ENCODE assay signal across 18 cellular contexts in the genomic region with DNA sequence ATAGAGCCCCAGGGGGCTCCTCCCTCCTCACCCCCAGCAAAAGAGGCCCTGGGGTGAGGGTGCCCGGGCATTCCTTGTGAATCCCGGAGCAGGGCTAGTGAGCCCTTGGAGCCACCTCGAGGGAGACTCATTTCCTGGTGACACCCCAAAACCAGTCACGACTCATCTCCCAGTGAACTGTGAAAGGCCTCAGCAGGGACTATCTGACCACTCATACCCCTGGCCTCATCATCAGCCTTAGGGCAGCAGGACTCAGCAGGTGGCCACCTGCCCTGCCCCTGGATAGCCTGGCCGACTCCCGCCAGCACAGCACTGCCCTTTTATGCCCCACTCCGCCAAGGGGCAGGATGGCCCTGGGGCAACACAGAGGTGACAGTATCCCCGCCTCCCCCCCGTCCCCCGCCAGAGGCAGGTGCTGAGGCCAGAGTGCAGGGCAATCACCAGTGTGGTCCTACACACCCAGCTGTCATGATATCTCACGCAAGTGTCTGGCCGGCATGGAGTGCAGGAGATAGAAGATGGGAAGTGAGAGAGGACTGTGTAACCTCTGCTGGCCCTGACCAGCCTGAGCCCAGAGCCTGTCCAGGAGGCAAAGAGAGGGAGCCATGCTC. TPM values are rescaled to one million over a fixed set of nuclear protein-coding genes. Genes with fewer than 3 reads are reported as not detected.
DNase-seq lines count a peak whose midpoint lies in the region; TF ChIP-seq lines count a peak whose summit lies in the region.
"Had no signal": no experiment of that assay in that cellular context is flagged by ENCODE, and none has a peak within 500 bp of the region (broad histone marks: within the 10 kb centered on the region; RNA-seq: fewer than 3 reads in every experiment).

No MANE protein-coding gene starts in this region.

- H3K4me1 ChIP-seq in GM23248 (ENCODE audit: insufficient read depth) (peaks cover 21% of the 10 kb centered on the region), KMS-11 (ENCODE audit: low read depth, poor library complexity, severe bottlenecking) (peaks cover 7% of the 10 kb centered on the region), colonic mucosa (no peaks in the 10 kb centered on the region)

- CTCF ChIA-PET in HEK293T (lab: Yijun Ruan, JAX), result interaction anchor here (1.7 kb wide), 1 partner anchor 268 kb away, joined by 6 read pairs; no protein-coding TSS in a partner anchor

- no peaks in the 10 kb centered on the region for H3K9me2 ChIP-seq in GM23248 (ENCODE audit: insufficient read depth)

- H3K4me2 ChIP-seq in GM23248 (ENCODE audit: unreplicated experiment) (no peak overlapping the region), KMS-11 (no peak overlapping the region)

- no peaks in the 10 kb centered on the region for H3F3A ChIP-seq in GM23248 (ENCODE audit: insufficient read depth)

- no peak overlapping the region for H3K9ac ChIP-seq in GM23248
- H3K9ac ChIP-seq in KMS-11, result no peak overlapping the region
- no peak overlapping the region for H3K9ac ChIP-seq in colonic mucosa (ENCODE audit: low read depth in 2 of 2, low read length in 2 of 2)

- intact Hi-C loops in colonic mucosa (cut with DNase I), result no loop called here
- intact Hi-C loops in posterior vena cava (cut with DNase I), result loop anchor here in 1 of 2 donors (2.0 kb wide), 1 partner anchor 21 kb away; no protein-coding TSS in a partner anchor

- WGBS in GM23248 (ENCODE audit: low coverage in 1 of 2, low lambda C conversion rate in 2 of 2, missing lambda C conversion rate in 2 of 2), 2 experiments, result 70 to 72% methylated on average over 12 of the region's 12 CpGs

- no peaks in the 10 kb centered on the region for H3K27me3 ChIP-seq in GM23248 (replicated peaks; ENCODE audit: insufficient read depth)
- no peaks in the 10 kb centered on the region for H3K27me3 ChIP-seq in KMS-11 (ENCODE audit: insufficient read depth, low read depth)
- no peaks in the 10 kb centered on the region for H3K27me3 ChIP-seq in colonic mucosa

- H2AFZ ChIP-seq in GM23248, result no peak overlapping the region
- H2AFZ ChIP-seq in KMS-11 (ENCODE audit: low read depth), result 0 out of 2 replicates have a peak overlapping the region, but pooled peaks have one; percentile 84

- no peaks in the 10 kb centered on the region for H3K36me3 ChIP-seq in GM23248 (ENCODE audit: low read depth)
- no peaks in the 10 kb centered on the region for H3K36me3 ChIP-seq in KMS-11 (ENCODE audit: insufficient read depth)
- H3K36me3 ChIP-seq in colonic mucosa, result no peaks in the 10 kb centered on the region
- H3K36me3 ChIP-seq: HAP-1, left lung had no signal

- in situ Hi-C loops in GM23248 (cut with MboI), result no loop called here

- POLR2A ChIA-PET in HEK293T (lab: Yijun Ruan, JAX), result no interaction called here

- H3K27ac ChIP-seq in GM23248 (no peak overlapping the region), KMS-11 (no peak overlapping the region), colonic mucosa (no peak overlapping the region)
- H3K27ac ChIP-seq: left lung had no signal

- H3K9me3 ChIP-seq in GM23248 (ENCODE audit: low read depth), result no peaks in the 10 kb centered on the region
- no peaks in the 10 kb centered on the region for H3K9me3 ChIP-seq in colonic mucosa
- H3K9me3 ChIP-seq: HAP-1, left lung had no signal

- TF ChIP-seq CTCF in KMS-11 (conservative IDR thresholded peaks at IDR 0.05; ENCODE audit: low read depth, low read length) (no peak), colonic mucosa (IDR thresholded peaks at IDR 0.05) (no peak)

- H3K4me3 ChIP-seq in GM23248 (no peak overlapping the region), KMS-11 (IDR thresholded peaks at IDR 0.05; ENCODE audit: insufficient read depth, low read depth, low read length) (no peak overlapping the region), colonic mucosa (no peak overlapping the region)
- H3K4me3 ChIP-seq: HAP-1, left lung had no signal

- H3K79me2 ChIP-seq in GM23248 (ENCODE audit: insufficient read depth) (no peaks in the 10 kb centered on the region), KMS-11 (ENCODE audit: insufficient read depth, low read depth) (no peaks in the 10 kb centered on the region)

- DNase-seq in GM23248 (peak; percentile 69), colonic mucosa (peak; percentile 15), posterior vena cava (ENCODE audit: low spot score) (peak; percentile 76), HEK293T (ENCODE audit: extremely low spot score) (no peak), NCI-H1105 treated with DMSO at 0.1 percent for 48 hours (lab: John Stamatoyannopoulos, UW) (no peak), HT-29 (ENCODE audit: low spot score) (no peak)
- DNase-seq: activated CD8-positive, alpha-beta T cell treated with anti-CD3 and anti-CD28 coated beads for 36 hours; activated naive CD4-positive, alpha-beta T cell treated with anti-CD3 and anti-CD28 coated beads, Interleukin-2, amount 50 U/mL, for 16 hours; caudate nucleus; CD4-positive, alpha-beta memory T cell; GDM1; left lung; NCI-H1048; NCI-H510A; T-helper 9 cell had no signal

- H4K20me1 ChIP-seq in GM23248 (ENCODE audit: insufficient read depth) (no peaks in the 10 kb centered on the region), KMS-11 (ENCODE audit: insufficient read depth) (no peaks in the 10 kb centered on the region)

TF ChIP-seq in HEK293T, 16 proteins besides CTCF, POLR2A, EP300 and RAD21:
- TF ChIP-seq HDGF (IDR thresholded peaks at IDR 0.05; ENCODE audit: borderline replicate concordance), result no peak
- TF ChIP-seq ELF4 (IDR thresholded peaks at IDR 0.05), result no peak
- TF ChIP-seq ARNT (IDR thresholded peaks at IDR 0.05), result no peak
- no peak for TF ChIP-seq CTBP1 (IDR thresholded peaks at IDR 0.05; ENCODE audit: borderline replicate concordance)
- no peak for TF ChIP-seq LEF1 (IDR thresholded peaks at IDR 0.05; ENCODE audit: borderline replicate concordance)
- TF ChIP-seq SP1 (IDR thresholded peaks at IDR 0.05), result no peak
- no peak for TF ChIP-seq FOXM1 (IDR thresholded peaks at IDR 0.05; ENCODE audit: borderline replicate concordance)
- TF ChIP-seq BHLHE40 (IDR thresholded peaks at IDR 0.05; ENCODE audit: borderline replicate concordance), result no peak
- TF ChIP-seq SUZ12 (IDR thresholded peaks at IDR 0.05), result no peak
- TF ChIP-seq ZNF384 (IDR thresholded peaks at IDR 0.05), result no peak
- TF ChIP-seq FOXA1 (IDR thresholded peaks at IDR 0.05), result no peak
- TF ChIP-seq FOXK2 (IDR thresholded peaks at IDR 0.05), result no peak
- TF ChIP-seq L3MBTL2 (conservative IDR thresholded peaks at IDR 0.05), result no peak
- TF ChIP-seq, protein P1, sequence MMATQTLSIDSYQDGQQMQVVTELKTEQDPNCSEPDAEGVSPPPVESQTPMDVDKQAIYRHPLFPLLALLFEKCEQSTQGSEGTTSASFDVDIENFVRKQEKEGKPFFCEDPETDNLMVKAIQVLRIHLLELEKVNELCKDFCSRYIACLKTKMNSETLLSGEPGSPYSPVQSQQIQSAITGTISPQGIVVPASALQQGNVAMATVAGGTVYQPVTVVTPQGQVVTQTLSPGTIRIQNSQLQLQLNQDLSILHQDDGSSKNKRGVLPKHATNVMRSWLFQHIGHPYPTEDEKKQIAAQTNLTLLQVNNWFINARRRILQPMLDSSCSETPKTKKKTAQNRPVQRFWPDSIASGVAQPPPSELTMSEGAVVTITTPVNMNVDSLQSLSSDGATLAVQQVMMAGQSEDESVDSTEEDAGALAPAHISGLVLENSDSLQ (IDR thresholded peaks at IDR 0.05), result no peak
- no peak for TF ChIP-seq TARDBP (IDR thresholded peaks at IDR 0.05)
- no peak for TF ChIP-seq NFRKB (IDR thresholded peaks at IDR 0.05)

RNA-seq across cellular contexts. Expression of a gene that starts 3.2 kb away (rescaled TPM):
- 1.2 and 1.8 TPM in 2 replicates for total RNA-seq in GM23248 (2014; rRNA removed; shearing (Covaris generic))
- polyA plus RNA-seq in GM23248 (2016; fragmentation: Nextera tagmentation; extraction: Ambion mirVana), result 2.8 and 3.1 TPM in 2 replicates
- total RNA-seq in colonic mucosa, result 1 to 10 TPM; 2.6 to 6.6 TPM
- total RNA-seq in posterior vena cava, result 10 to 100 TPM; 55.9 to 61.1 TPM
- total RNA-seq in HT-29 (2014; rRNA removed; shearing (Covaris generic)), result 647 and 699 TPM in 2 replicates
- total RNA-seq: activated CD8-positive, alpha-beta T cell treated with anti-CD3 and anti-CD28 coated beads for 36 hours; CD4-positive, alpha-beta memory T cell had no signal
- polyA plus RNA-seq: CD4-positive, alpha-beta memory T cell had no signal

RNA-seq across cellular contexts. Expression of a gene that starts 4.2 kb away (rescaled TPM):
- 4.5 and 7.3 TPM in 2 replicates for total RNA-seq in GM23248 (2014; rRNA removed; shearing (Covaris generic))
- 1.2 and 1.5 TPM in 2 replicates for polyA plus RNA-seq in GM23248 (2016; fragmentation: Nextera tagmentation; extraction: Ambion mirVana)
- total RNA-seq in colonic mucosa (1 to 10 TPM; 3.4 to 7.4 TPM), posterior vena cava (10 to 100 TPM; 46.6 to 57.0 TPM)
- total RNA-seq in HT-29 (2014; rRNA removed; shearing (Covaris generic)), result 23.4 and 26.6 TPM in 2 replicates
- total RNA-seq: activated CD8-positive, alpha-beta T cell treated with anti-CD3 and anti-CD28 coated beads for 36 hours had no signal

RNA-seq across cellular contexts. Expression of a gene that starts 6.7 kb away (rescaled TPM):
- total RNA-seq in GM23248 (2014; rRNA removed; shearing (Covaris generic)), result 17.6 and 34.1 TPM in 2 replicates
- polyA plus RNA-seq in GM23248 (2016; fragmentation: Nextera tagmentation; extraction: Ambion mirVana), result 175 and 184 TPM in 2 replicates
- total RNA-seq in colonic mucosa, result 10 to 100 TPM; 41.5 to 91.2 TPM
- total RNA-seq in posterior vena cava, result 100 to 1,000 TPM; 188 to 212 TPM
- 1.6 and 3.1 TPM in 2 replicates for total RNA-seq in HT-29 (2014; rRNA removed; shearing (Covaris generic))
- total RNA-seq: activated CD8-positive, alpha-beta T cell treated with anti-CD3 and anti-CD28 coated beads for 36 hours; CD4-positive, alpha-beta memory T cell had no signal

RNA-seq across cellular contexts. Expression of a gene that starts 58.5 kb away (rescaled TPM):
- not detected in 2 replicates for total RNA-seq in GM23248 (2014; rRNA removed; shearing (Covaris generic))
- polyA plus RNA-seq in GM23248 (2016; fragmentation: Nextera tagmentation; extraction: Ambion mirVana), result not detected in 2 replicates
- total RNA-seq in colonic mucosa (not detected), posterior vena cava (not detected)
- 0.76 TPM in 1 of 2 replicates, not detected in the other for total RNA-seq in HT-29 (2014; rRNA removed; shearing (Covaris generic))
- total RNA-seq: activated CD8-positive, alpha-beta T cell treated with anti-CD3 and anti-CD28 coated beads for 36 hours; CD4-positive, alpha-beta memory T cell; endothelial cell of umbilical vein; left lung had no signal
- polyA plus RNA-seq: CD4-positive, alpha-beta memory T cell; endothelial cell of umbilical vein had no signal

Comparison
In these comparisons a context has a peak if more than half of its experiments do, and no peak if none do; other contexts are left out.
1. DNase-seq: peak in GM23248 (single experiment), colonic mucosa (single experiment) and posterior vena cava (single experiment); none in HEK293T (single experiment), NCI-H1105 treated with DMSO at 0.1 percent for 48 hours (single experiment) and HT-29 (single experiment).
2. RNA of a gene that starts 3.2 kb away (total RNA-seq): 647 to 699 TPM in HT-29; 55.9 to 61.1 TPM in posterior vena cava, 2.6 to 6.6 TPM in colonic mucosa and 1.2 to 1.8 TPM in GM23248; every median in the first group is over 10 times any median in the second.